In the genomic region with DNA sequence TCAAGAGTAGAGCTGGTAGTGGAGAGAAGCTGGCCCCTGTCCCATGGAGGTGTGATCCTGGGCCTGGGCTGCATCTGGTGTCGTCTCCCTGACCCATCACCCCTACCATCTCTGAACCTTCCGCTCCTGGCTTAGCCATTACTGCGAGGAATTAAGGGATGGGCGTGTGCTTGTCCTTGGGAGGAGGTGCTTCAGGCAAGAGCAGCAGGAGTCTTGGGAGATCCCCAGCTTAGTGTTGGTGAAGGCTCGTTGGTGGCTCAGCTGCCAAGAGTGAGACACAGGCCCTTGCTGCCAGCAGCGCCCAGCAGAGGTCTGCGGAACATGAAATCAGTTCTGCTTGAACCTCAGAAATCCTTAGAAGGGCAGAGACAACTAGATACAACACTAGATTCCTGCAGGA, we compare ENCODE assay signal across 29 cellular contexts. TPM values are rescaled to one million over a fixed set of nuclear protein-coding genes. Genes with fewer than 3 reads are reported as not detected.
"Had no signal": no experiment of that assay in that cellular context is flagged by ENCODE, and none has a peak within 500 bp of the region (broad histone marks: within the 10 kb centered on the region; RNA-seq: fewer than 3 reads in every experiment).

No MANE protein-coding gene starts in this region.

- H3K4me2 ChIP-seq: hepatocyte had no signal

- H2AFZ ChIP-seq: hepatocyte had no signal

- DNase-seq: activated CD4-positive, alpha-beta T cell treated with anti-CD3 and anti-CD28 coated beads for 36 hours; activated CD4-positive, CD25-positive, alpha-beta regulatory T cell; activated CD8-positive, alpha-beta memory T cell treated with anti-CD3 and anti-CD28 coated beads, Interleukin-2, amount 10 ng/mL, durations not matched to agents 7 days and 5 days; activated CD8-positive, alpha-beta T cell treated with anti-CD3 and anti-CD28 coated beads, Interleukin-2, amount 10 ng/mL, durations not matched to agents 7 days and 5 days; activated naive CD4-positive, alpha-beta T cell; activated T-cell treated with anti-CD3 and anti-CD28 coated beads, Interleukin-2, amount 50 U/mL, for 48 hours; anterior cingulate cortex; body of pancreas; colonic mucosa; dorsolateral prefrontal cortex; gastrocnemius medialis; kidney glomerular epithelial cell; lower lobe of right lung; mesenchymal stem cell; natural killer cell; right lobe of liver; stimulated activated CD4-positive, alpha-beta T cell treated with anti-CD3 and anti-CD28 coated beads, Interleukin-12 subunit alpha, Interleukin-12 subunit beta, amount 100 ng/mL, for 4 hours; stimulated activated CD4-positive, alpha-beta T cell treated with anti-CD3 and anti-CD28 coated beads, Interleukin-4, amount 100 ng/mL, for 1 hour; stimulated activated naive CD8-positive, alpha-beta T cell treated with anti-CD3 and anti-CD28 coated beads, Interleukin-15, Interleukin-2, amounts not matched to agents 100 U/mL and 50 U/mL, for 24 hours; T-helper 2 cell; testis; transverse colon had no signal

- H3K36me3 Mint-ChIP-seq: activated CD8-positive, alpha-beta memory T cell treated with anti-CD3 and anti-CD28 coated beads, Interleukin-2, amount 10 ng/mL, durations not matched to agents 7 days and 5 days; activated naive CD8-positive, alpha-beta T cell; natural killer cell had no signal

- H3K27me3 Mint-ChIP-seq: activated CD4-positive, alpha-beta T cell treated with anti-CD3 and anti-CD28 coated beads for 36 hours had no signal

- H3K36me3 ChIP-seq: colonic mucosa, gastrocnemius medialis, lower lobe of right lung, neutrophil, right lobe of liver, transverse colon had no signal

- H3K79me2 ChIP-seq: hepatocyte had no signal

- H3K4me3 ChIP-seq: body of pancreas, colonic mucosa, dorsolateral prefrontal cortex, gastrocnemius medialis, hepatocyte, lower lobe of right lung, right lobe of liver, skin epidermis, testis, transverse colon had no signal

- H3K27me3 ChIP-seq: body of pancreas, colonic mucosa, gastrocnemius medialis, right lobe of liver, testis, transverse colon had no signal

- H3K4me1 Mint-ChIP-seq: activated CD4-positive, alpha-beta T cell treated with anti-CD3 and anti-CD28 coated beads for 36 hours; activated CD8-positive, alpha-beta memory T cell treated with anti-CD3 and anti-CD28 coated beads, Interleukin-2, amount 10 ng/mL, durations not matched to agents 7 days and 5 days; natural killer cell had no signal

- H3K9me3 ChIP-seq: body of pancreas, colonic mucosa, gastrocnemius medialis, lower lobe of right lung, neutrophil, right lobe of liver, testis, transverse colon had no signal

- H3K27ac ChIP-seq: body of pancreas, colonic mucosa, dorsolateral prefrontal cortex, epithelial cell of prostate, gastrocnemius medialis, hepatocyte, lower lobe of right lung, neutrophil, right lobe of liver, skin epidermis, testis, transverse colon had no signal

- H3K27ac Mint-ChIP-seq: activated CD4-positive, alpha-beta T cell treated with anti-CD3 and anti-CD28 coated beads for 36 hours; activated CD8-positive, alpha-beta memory T cell treated with anti-CD3 and anti-CD28 coated beads, Interleukin-2, amount 10 ng/mL, durations not matched to agents 7 days and 5 days; activated CD8-positive, alpha-beta T cell treated with anti-CD3 and anti-CD28 coated beads, Interleukin-2, amount 10 ng/mL, durations not matched to agents 7 days and 5 days; activated naive CD8-positive, alpha-beta T cell; natural killer cell; progenitor cell of endocrine pancreas had no signal

- H3K4me3 Mint-ChIP-seq: activated CD4-positive, alpha-beta T cell treated with anti-CD3 and anti-CD28 coated beads for 36 hours; activated CD8-positive, alpha-beta memory T cell treated with anti-CD3 and anti-CD28 coated beads, Interleukin-2, amount 10 ng/mL, durations not matched to agents 7 days and 5 days; activated CD8-positive, alpha-beta T cell treated with anti-CD3 and anti-CD28 coated beads, Interleukin-2, amount 10 ng/mL, durations not matched to agents 7 days and 5 days; activated naive CD8-positive, alpha-beta T cell; natural killer cell had no signal

- ATAC-seq: activated CD4-positive, alpha-beta T cell treated with anti-CD3 and anti-CD28 coated beads for 36 hours; activated CD8-positive, alpha-beta memory T cell treated with anti-CD3 and anti-CD28 coated beads, Interleukin-2, amount 10 ng/mL, durations not matched to agents 7 days and 5 days; activated CD8-positive, alpha-beta T cell treated with anti-CD3 and anti-CD28 coated beads, Interleukin-2, amount 10 ng/mL, durations not matched to agents 7 days and 5 days; body of pancreas; gastrocnemius medialis; left lobe of liver; lower lobe of right lung; natural killer cell; right lobe of liver; stimulated activated naive CD8-positive, alpha-beta T cell treated with anti-CD3 and anti-CD28 coated beads, Interleukin-15, Interleukin-2, amounts not matched to agents 100 U/mL and 50 U/mL, for 24 hours had no signal

- H3K9me3 Mint-ChIP-seq: natural killer cell had no signal

- H3K4me1 ChIP-seq: colonic mucosa, gastrocnemius medialis, lower lobe of right lung, right lobe of liver, testis had no signal

RNA-seq across cellular contexts. Expression of a gene that starts 59.9 kb away (rescaled TPM):
- total RNA-seq: activated CD8-positive, alpha-beta memory T cell treated with anti-CD3 and anti-CD28 coated beads, Interleukin-2, amount 10 ng/mL, durations not matched to agents 7 days and 5 days had no signal
